18 cellular contexts compared by ENCODE assay signal in genomic region chr12:94940771-94941170, GRCh38.
DNase-seq lines count a peak whose midpoint lies in the region; ATAC-seq and TF ChIP-seq lines count a peak whose summit lies in the region.
"Had no signal": no experiment of that assay in that cellular context is flagged by ENCODE, and none has a peak within 500 bp of the region (broad histone marks: within the 10 kb centered on the region; RNA-seq: fewer than 3 reads in every experiment).

No MANE protein-coding gene starts in this region.

- peaks cover 0 to 4% of the 10 kb centered on the region in 2 donors for H3K27me3 Mint-ChIP-seq in CD8-positive, alpha-beta memory T cell
- H3K27me3 Mint-ChIP-seq: activated naive CD4-positive, alpha-beta T cell treated with anti-CD3 and anti-CD28 coated beads, Interleukin-2, amount 50 U/mL, for 24 hours had no signal

- DNase-seq in CD8-positive, alpha-beta memory T cell = no peak
- no peak for DNase-seq in SJSA1 (ENCODE audit: low read depth in 1 of 2, low spot score in 2 of 2)
- no peak for DNase-seq in left cardiac atrium
- DNase-seq in NCI-H446 treated with DMSO at 0.1 percent for 48 hours (lab: John Stamatoyannopoulos, UW) = no peak
- DNase-seq: AML-193, Caco-2, esophagus squamous epithelium, NCI-H1694 treated with DMSO at 0.1 percent for 48 hours, spleen had no signal

- no peak overlapping the region for H3K4me3 Mint-ChIP-seq in CD8-positive, alpha-beta memory T cell
- H3K4me3 Mint-ChIP-seq: activated naive CD4-positive, alpha-beta T cell treated with anti-CD3 and anti-CD28 coated beads, Interleukin-2, amount 50 U/mL, for 24 hours; stimulated activated naive CD8-positive, alpha-beta T cell treated with anti-CD3 and anti-CD28 coated beads, Interleukin-15, amount 100 ng/mL, for 72 hours had no signal

- H3K36me3 Mint-ChIP-seq in CD8-positive, alpha-beta memory T cell = peaks cover 1 to 23% (median 2%) of the 10 kb centered on the region in 3 donors

- no peaks in the 10 kb centered on the region for H3K79me2 ChIP-seq in neural cell (replicated peaks; ENCODE audit: insufficient read depth, low read length)

- H3K4me2 ChIP-seq in neural cell (ENCODE audit: low read length) = no peak overlapping the region

- H3K27me3 ChIP-seq in CD8-positive, alpha-beta memory T cell (ENCODE audit: insufficient read depth, low read length, poor library complexity, severe bottlenecking) = no peaks in the 10 kb centered on the region
- H3K27me3 ChIP-seq in SJSA1 (replicated peaks) (no peaks in the 10 kb centered on the region), neural cell (ENCODE audit: insufficient read depth, low read depth, low read length) (no peaks in the 10 kb centered on the region)
- H3K27me3 ChIP-seq: ascending aorta, esophagus squamous epithelium, neutrophil, spleen, tibial artery had no signal

- CTCF ChIA-PET in CD8-positive, alpha-beta memory T cell (lab: Charles Lee) = interaction anchor here (0.8 kb wide), 1 partner anchor 17 kb away, joined by 3 read pairs; no protein-coding TSS in a partner anchor

- ATAC-seq in left cardiac atrium (peak; percentile 5 to 7), GM21528 (IDR thresholded peaks at IDR 0.05; ENCODE audit: low FRiP score, unreplicated experiment) (no peak), HG02852 (IDR thresholded peaks at IDR 0.05; ENCODE audit: unreplicated experiment) (no peak)
- ATAC-seq: left lobe of liver had no signal

- no peak overlapping the region for H2AFZ ChIP-seq in neural cell (ENCODE audit: low read depth, low read length)

- no peak for TF ChIP-seq EP300 in neural cell (conservative IDR thresholded peaks at IDR 0.05; ENCODE audit: poor library complexity, severe bottlenecking)

- no peak for TF ChIP-seq CTCF in neural cell (IDR thresholded peaks at IDR 0.05; ENCODE audit: poor library complexity, severe bottlenecking)

- peak overlapping the region in 5 of 8 donors; percentile 30 to 93 (median 85) for H3K27ac Mint-ChIP-seq in CD8-positive, alpha-beta memory T cell
- H3K27ac Mint-ChIP-seq: activated naive CD4-positive, alpha-beta T cell treated with anti-CD3 and anti-CD28 coated beads, Interleukin-2, amount 50 U/mL, for 24 hours had no signal

- peaks cover 4 to 15% (median 14%) of the 10 kb centered on the region in 5 donors for H3K9me3 Mint-ChIP-seq in CD8-positive, alpha-beta memory T cell

- no peaks in the 10 kb centered on the region for H3K9me3 ChIP-seq in CD8-positive, alpha-beta memory T cell (ENCODE audit: low read length)
- H3K9me3 ChIP-seq in SJSA1 (replicated peaks) = peaks cover 3% of the 10 kb centered on the region; the same call in 1 of the 2 replicates
- no peaks in the 10 kb centered on the region for H3K9me3 ChIP-seq in neural cell (ENCODE audit: low read length)
- H3K9me3 ChIP-seq: ascending aorta, Caco-2, esophagus squamous epithelium, neutrophil, tibial artery had no signal

- peaks cover 50 to 66% (median 52%) of the 10 kb centered on the region in 3 donors for H3K4me1 Mint-ChIP-seq in CD8-positive, alpha-beta memory T cell

- H3K9ac ChIP-seq in neural cell (ENCODE audit: low read length) = peak overlapping the region; percentile 42

- POLR2A ChIA-PET in CD8-positive, alpha-beta memory T cell (lab: Charles Lee) = no interaction called here

- TF ChIP-seq RAD21 in neural cell (conservative IDR thresholded peaks at IDR 0.05) = no peak

- intact Hi-C loops in left cardiac atrium (cut with DNase I) = no loop called here

- H4K20me1 ChIP-seq in neural cell (ENCODE audit: insufficient read depth) = no peaks in the 10 kb centered on the region

- H3K4me3 ChIP-seq in CD8-positive, alpha-beta memory T cell (ENCODE audit: low read length) = no peak overlapping the region
- H3K4me3 ChIP-seq in SJSA1 (no peak overlapping the region), neural cell (ENCODE audit: low read length) (peak overlapping the region; percentile 30)
- H3K4me3 ChIP-seq: ascending aorta, esophagus squamous epithelium, spleen, tibial artery had no signal

- no peak overlapping the region for H3K27ac ChIP-seq in CD8-positive, alpha-beta memory T cell (ENCODE audit: low read depth, low read length)
- H3K27ac ChIP-seq in SJSA1 = 0 out of 2 replicates have a peak overlapping the region, but pooled peaks have one; percentile 16
- H3K27ac ChIP-seq in neural cell (ENCODE audit: low read length) = peak overlapping the region; percentile 75
- H3K27ac ChIP-seq: ascending aorta, neutrophil, tibial artery had no signal

- H3K36me3 ChIP-seq in CD8-positive, alpha-beta memory T cell (ENCODE audit: insufficient read depth, low read length) = no peaks in the 10 kb centered on the region
- H3K36me3 ChIP-seq in SJSA1 (no peaks in the 10 kb centered on the region), neural cell (ENCODE audit: insufficient read depth, low read length) (no peaks in the 10 kb centered on the region)
- H3K36me3 ChIP-seq: ascending aorta, esophagus squamous epithelium, neutrophil, spleen, tibial artery had no signal

- H3K4me1 ChIP-seq in CD8-positive, alpha-beta memory T cell (ENCODE audit: insufficient read depth, low read length) = peaks cover 28% of the 10 kb centered on the region
- H3K4me1 ChIP-seq in SJSA1 (replicated peaks) = peaks cover 12% of the 10 kb centered on the region
- H3K4me1 ChIP-seq: ascending aorta, Caco-2 had no signal

- H3F3A ChIP-seq in neural cell (ENCODE audit: insufficient read depth, low read length, poor library complexity, severe bottlenecking) = no peaks in the 10 kb centered on the region

- no peaks in the 10 kb centered on the region for H3K9me2 ChIP-seq in neural cell (ENCODE audit: insufficient read depth, low read length)

TF ChIP-seq in neural cell, 6 proteins besides CTCF, POLR2A, EP300 and RAD21:
- TF ChIP-seq REST (IDR thresholded peaks at IDR 0.05; ENCODE audit: borderline replicate concordance) (no peak), SMC3 (conservative IDR thresholded peaks at IDR 0.05; ENCODE audit: poor library complexity) (no peak), MXI1 (conservative IDR thresholded peaks at IDR 0.05; ENCODE audit: poor library complexity, severe bottlenecking) (no peak), POLR2AphosphoS5 (IDR thresholded peaks at IDR 0.05) (no peak), EZH2 (IDR thresholded peaks at IDR 0.05; ENCODE audit: borderline replicate concordance, insufficient read depth, low read length, poor library complexity, severe bottlenecking) (no peak)

Comparison
In these comparisons a context has a peak if more than half of its experiments do, and no peak if none do; other contexts are left out.
1. ATAC-seq: peak in left cardiac atrium (2 of 2); none in GM21528 (single experiment) and HG02852 (single experiment).